ENCODE assay signal across 14 cellular contexts in the genomic region with DNA sequence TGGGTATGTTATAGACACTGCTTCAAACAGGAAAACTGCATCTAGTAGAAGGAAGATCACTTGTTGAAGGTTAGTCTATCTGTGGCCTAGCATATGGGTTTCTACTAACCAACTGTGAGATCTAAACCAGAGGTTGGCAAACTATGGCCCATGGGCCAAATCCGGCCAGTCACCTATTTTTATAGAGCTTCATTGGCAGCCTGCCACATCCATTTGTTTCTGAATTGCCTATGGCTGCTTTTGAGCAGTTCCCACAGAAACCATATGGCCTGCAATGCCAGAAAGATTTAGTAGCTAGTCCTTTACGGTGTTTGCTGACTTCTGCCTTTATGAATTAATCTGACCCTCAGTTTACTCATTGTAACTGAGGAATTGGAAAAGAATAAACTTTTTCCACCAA.
DNase-seq lines count a peak whose midpoint lies in the region; TF ChIP-seq lines count a peak whose summit lies in the region.
"Had no signal": no experiment of that assay in that cellular context is flagged by ENCODE, and none has a peak within 500 bp of the region (broad histone marks: within the 10 kb centered on the region; RNA-seq: fewer than 3 reads in every experiment).

No MANE protein-coding gene starts in this region.

- intact Hi-C loops in vagina (cut with DNase I) = no loop called here

- peaks cover 13% of the 10 kb centered on the region for H3K9me3 Mint-ChIP-seq in progenitor cell of endocrine pancreas (ENCODE audit: low read depth)

- H3K27me3 Mint-ChIP-seq in progenitor cell of endocrine pancreas = no peaks in the 10 kb centered on the region
- H3K27me3 Mint-ChIP-seq: brain had no signal

- no peak overlapping the region for H3K4me3 ChIP-seq in rectal smooth muscle tissue (ENCODE audit: low read length)
- H3K4me3 ChIP-seq in vagina = no peak overlapping the region
- H3K4me3 ChIP-seq: SJSA1 had no signal

- H3K27ac Mint-ChIP-seq in progenitor cell of endocrine pancreas = no peak overlapping the region
- H3K27ac Mint-ChIP-seq: activated naive CD4-positive, alpha-beta T cell treated with anti-CD3 and anti-CD28 coated beads for 36 hours had no signal

- no peak overlapping the region for H3K9ac ChIP-seq in rectal smooth muscle tissue (ENCODE audit: low read length)

- TF ChIP-seq POLR2A in vagina (IDR thresholded peaks at IDR 0.05) = no peak

- H3K4me1 Mint-ChIP-seq in progenitor cell of endocrine pancreas (ENCODE audit: low read depth) = no peaks in the 10 kb centered on the region

- no peak overlapping the region for H3K4me3 Mint-ChIP-seq in progenitor cell of endocrine pancreas (ENCODE audit: low read depth)
- H3K4me3 Mint-ChIP-seq: activated naive CD4-positive, alpha-beta T cell treated with anti-CD3 and anti-CD28 coated beads for 36 hours; brain had no signal

- H3K27me3 ChIP-seq in rectal smooth muscle tissue (ENCODE audit: control insufficient read depth, insufficient read depth, low read length) (no peaks in the 10 kb centered on the region), vagina (no peaks in the 10 kb centered on the region)
- H3K27me3 ChIP-seq: SJSA1 had no signal

- H3K27ac ChIP-seq in rectal smooth muscle tissue (ENCODE audit: low read depth, low read length) (peak overlapping the region; percentile 32), vagina (no peak overlapping the region)
- H3K27ac ChIP-seq: SJSA1 had no signal

- no peaks in the 10 kb centered on the region for H3K9me3 ChIP-seq in vagina
- H3K9me3 ChIP-seq: SJSA1 had no signal

- H3K36me3 ChIP-seq in rectal smooth muscle tissue (ENCODE audit: control insufficient read depth, insufficient read depth, low read length) = no peaks in the 10 kb centered on the region
- H3K36me3 ChIP-seq in vagina = no peaks in the 10 kb centered on the region
- H3K36me3 ChIP-seq: SJSA1 had no signal

- TF ChIP-seq CTCF in progenitor cell of endocrine pancreas (IDR thresholded peaks at IDR 0.05; ENCODE audit: unreplicated experiment) (no peak), vagina (IDR thresholded peaks at IDR 0.05) (no peak)

- DNase-seq in NCI-H345 (lab: John Stamatoyannopoulos, UW) (peak; percentile 5), NCI-H345 treated with DMSO at 0.1 percent for 48 hours (lab: John Stamatoyannopoulos, UW; ENCODE audit: unreplicated experiment) (no peak), M059J (ENCODE audit: low read depth) (peak; percentile 86), T1000 (lab: John Stamatoyannopoulos, UW) (peak; percentile 13), NCI-H2029 treated with DMSO at 0.1 percent for 48 hours (lab: John Stamatoyannopoulos, UW) (no peak), progenitor cell of endocrine pancreas (ENCODE audit: low spot score, unreplicated experiment) (no peak), vagina (ENCODE audit: extremely low spot score in 2 of 2) (no peak)
- DNase-seq: ACHN; activated naive CD4-positive, alpha-beta T cell treated with anti-CD3 and anti-CD28 coated beads for 36 hours; H7; NK-92 treated with Interleukin-12 subunit alpha and Interleukin-12 subunit beta, amount 100 ng/mL, for 24 hours had no signal

- H3K36me3 Mint-ChIP-seq in progenitor cell of endocrine pancreas (ENCODE audit: insufficient read depth) = peaks cover 2% of the 10 kb centered on the region

- peaks cover 6% of the 10 kb centered on the region for H3K4me1 ChIP-seq in rectal smooth muscle tissue (ENCODE audit: control insufficient read depth, insufficient read depth, low read length)
- H3K4me1 ChIP-seq in vagina = no peaks in the 10 kb centered on the region
- H3K4me1 ChIP-seq: SJSA1 had no signal

Comparison
In these comparisons a context has a peak if more than half of its experiments do, and no peak if none do; other contexts are left out.
1. DNase-seq: peak in NCI-H345 (single experiment), M059J (single experiment) and T1000 (single experiment); none in NCI-H345 treated with DMSO at 0.1 percent for 48 hours (single experiment), NCI-H2029 treated with DMSO at 0.1 percent for 48 hours (single experiment), progenitor cell of endocrine pancreas (single experiment) and vagina (0 of 2).